ENCODE assay signal across 1 cellular context in the genomic region with DNA sequence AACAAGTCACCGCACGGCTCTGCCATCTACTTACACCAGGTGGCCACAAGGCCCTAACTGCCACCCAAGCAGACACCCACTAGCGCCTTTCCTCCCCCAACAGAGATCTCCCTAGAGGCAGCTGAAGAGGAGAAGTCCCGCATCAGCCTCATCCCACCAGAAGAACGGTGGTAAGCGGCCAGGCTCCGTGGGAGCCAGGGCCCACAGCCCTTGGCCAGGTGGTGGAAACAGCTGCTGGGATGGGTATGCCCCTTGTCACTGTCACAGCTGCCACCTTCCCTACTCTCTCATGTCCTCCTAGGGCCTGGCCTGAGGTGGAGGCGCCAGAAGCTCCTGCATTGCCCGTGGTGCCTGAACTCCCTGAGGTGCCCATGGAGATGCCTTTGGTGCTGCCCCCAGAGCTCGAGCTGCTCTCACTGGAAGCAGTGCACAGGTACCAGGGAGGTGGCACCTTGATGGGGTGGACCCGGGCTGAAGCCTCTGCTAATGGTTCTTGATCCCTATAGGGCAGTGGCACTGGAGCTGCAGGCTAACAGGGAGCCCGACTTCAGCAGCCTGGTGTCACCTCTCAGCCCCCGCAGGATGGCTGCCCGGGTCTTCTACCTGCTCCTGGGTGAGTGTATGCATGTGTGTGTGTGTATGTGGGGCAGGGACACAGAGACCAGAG.
TF ChIP-seq lines count a peak whose summit lies in the region.

No MANE protein-coding gene starts in this region.

TF ChIP-seq in endothelial cell of umbilical vein, 7 proteins besides CTCF, POLR2A, EP300 and RAD21:
- TF ChIP-seq POLR2AphosphoS5 (IDR thresholded peaks at IDR 0.05; ENCODE audit: insufficient read depth, low read depth, low read length) (no peak), EZH2 (IDR thresholded peaks at IDR 0.05; ENCODE audit: borderline replicate concordance, low read depth, low read length, severe bottlenecking) (no peak), FOS (IDR thresholded peaks at IDR 0.05; ENCODE audit: borderline replicate concordance, insufficient read depth, low read length) (no peak), JUN (IDR thresholded peaks at IDR 0.05; ENCODE audit: borderline replicate concordance, insufficient read depth, insufficient read length, low read depth) (no peak), MYC (IDR thresholded peaks at IDR 0.05; ENCODE audit: low read depth, low read length) (no peak), GATA2 (IDR thresholded peaks at IDR 0.05; ENCODE audit: insufficient read depth, insufficient read length, low read depth, low read length) (no peak)
- TF ChIP-seq, protein P1, sequence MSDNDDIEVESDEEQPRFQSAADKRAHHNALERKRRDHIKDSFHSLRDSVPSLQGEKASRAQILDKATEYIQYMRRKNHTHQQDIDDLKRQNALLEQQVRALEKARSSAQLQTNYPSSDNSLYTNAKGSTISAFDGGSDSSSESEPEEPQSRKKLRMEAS (IDR thresholded peaks at IDR 0.05; ENCODE audit: insufficient read depth, insufficient read length) = no peak
